ENCODE assay signal across 8 cellular contexts in the genomic region with DNA sequence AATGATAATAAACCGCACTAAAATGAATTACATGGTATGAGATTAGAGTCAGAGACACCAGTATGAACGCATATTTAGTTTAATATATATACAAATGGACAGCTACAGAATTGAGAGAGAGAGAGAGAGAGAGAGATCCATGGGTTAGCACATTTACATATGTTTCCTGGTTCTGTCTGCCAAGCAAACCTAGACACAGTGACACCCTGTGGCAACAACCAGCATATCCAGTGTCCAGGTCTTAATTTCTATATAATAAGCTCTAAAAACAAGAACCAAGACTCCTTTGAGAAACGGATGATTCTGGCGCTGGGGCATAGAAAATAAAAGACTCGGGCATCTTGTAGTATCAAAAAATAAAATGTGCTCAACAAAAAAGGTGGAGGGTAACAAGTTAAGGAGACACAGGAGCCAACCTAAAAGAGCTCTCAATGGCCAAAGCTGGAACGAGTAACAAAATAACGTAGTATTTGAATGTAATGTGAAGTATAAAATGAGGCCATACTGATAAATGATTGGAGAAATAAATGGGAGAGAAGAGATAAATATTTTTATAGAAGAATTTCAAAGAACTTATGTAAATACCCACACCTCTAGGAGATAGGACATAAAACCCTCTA.
DNase-seq lines count a peak whose midpoint lies in the region; ATAC-seq lines count a peak whose summit lies in the region.

No MANE protein-coding gene starts in this region.

- peak; percentile 9 for DNase-seq in CMK (ENCODE audit: low read depth)
- DNase-seq in GM19238 (ENCODE audit: insufficient read length, low spot score), result peak; percentile 17
- peak; percentile 14 for DNase-seq in NCI-H748 treated with DMSO at 0.1 percent for 48 hours (lab: John Stamatoyannopoulos, UW)
- DNase-seq in activated T-cell treated with anti-CD3 and anti-CD28 coated beads for 48 hours (ENCODE audit: low read depth), result peak; percentile 11
- peak; percentile 51 for DNase-seq in foreskin melanocyte
- peak; percentile 39 for DNase-seq in skeletal muscle cell (ENCODE audit: low read depth)
- no peak for DNase-seq in occipital lobe (lab: John Stamatoyannopoulos, UW)

- no peak overlapping the region for H3K4me3 ChIP-seq in skeletal muscle cell (ENCODE audit: low read depth, low read length)

- peak; percentile 97 for ATAC-seq in HG03175 (IDR thresholded peaks at IDR 0.05; ENCODE audit: unreplicated experiment)
